Comparison of ENCODE assay signal across 8 cellular contexts in the genomic region with DNA sequence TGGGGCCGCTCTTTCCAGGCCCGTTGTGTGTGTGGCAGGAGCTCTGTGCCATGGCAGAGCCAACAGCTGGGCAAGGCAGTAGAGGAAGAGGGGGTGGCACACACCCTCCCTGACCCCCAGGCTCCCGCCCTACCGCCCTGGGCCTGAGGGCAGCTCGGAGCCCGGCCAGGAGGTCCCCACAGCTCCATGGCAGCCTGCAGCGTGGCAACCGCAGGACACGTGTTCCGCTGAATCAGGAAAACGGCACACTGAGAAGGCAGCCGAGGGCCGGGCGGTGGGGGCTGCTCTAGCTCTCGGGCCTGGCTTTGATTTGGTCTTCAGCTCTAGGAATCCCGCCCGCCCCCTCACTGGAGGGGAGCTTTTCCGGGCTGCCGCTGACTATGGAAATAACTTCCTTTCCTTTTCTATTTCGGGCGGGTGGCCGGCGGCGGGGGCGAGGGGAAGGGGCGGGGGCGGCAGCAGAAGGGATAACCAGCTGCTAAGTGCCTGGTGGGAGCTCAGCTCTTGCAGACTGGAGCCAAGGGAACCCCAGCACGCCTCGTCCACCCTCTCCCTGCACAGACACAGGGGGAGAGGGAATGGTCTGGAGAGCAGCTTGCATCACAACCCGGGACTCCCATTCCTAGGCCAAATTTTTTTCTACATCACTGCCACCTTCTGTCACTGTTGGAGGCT.
DNase-seq lines count a peak whose midpoint lies in the region; ATAC-seq, FAIRE-seq and TF ChIP-seq lines count a peak whose summit lies in the region.

No MANE protein-coding gene starts in this region.

- peak; percentile 96 for DNase-seq in HTR-8/SVneo (ENCODE audit: insufficient read length, low spot score)
- DNase-seq in activated CD4-positive, alpha-beta T cell treated with anti-CD3 and anti-CD28 coated beads, Interleukin-2, amount 50 U/mL, for 48 hours: peak; percentile 36 to 47
- DNase-seq in epithelial cell of esophagus (ENCODE audit: low read depth): peak; percentile 54
- peak; percentile 55 for DNase-seq in middle frontal gyrus (ENCODE audit: extremely low spot score, low spot score)
- no peak for DNase-seq in KG1 (lab: John Stamatoyannopoulos, UW)

- peak overlapping the region in 4 of 5 donors; percentile 29 to 64 (median 44) for H3K9ac ChIP-seq in subcutaneous abdominal adipose tissue (ENCODE audit: low read length in 5 of 5)

- H3K4me3 ChIP-seq in epithelial cell of esophagus (ENCODE audit: low read length) (no peak overlapping the region), subcutaneous abdominal adipose tissue (ENCODE audit: low read depth in 1 of 5, low read length in 5 of 5) (peak overlapping the region in 4 of 5 donors; percentile 17 to 46 (median 32))

- peaks cover 23 to 68% (median 54%) of the 10 kb centered on the region in 5 donors for H3K4me1 ChIP-seq in subcutaneous abdominal adipose tissue (ENCODE audit: control insufficient read depth in 5 of 5, insufficient read depth in 5 of 5, low read length in 5 of 5)

- FAIRE-seq in HTR-8/SVneo (lab: Jason Lieb, UNC): peak; percentile 97

- peaks cover 0 to 61% (median 38%) of the 10 kb centered on the region in 5 donors for H3K36me3 ChIP-seq in subcutaneous abdominal adipose tissue (ENCODE audit: control insufficient read depth in 5 of 5, insufficient read depth in 5 of 5, low read length in 5 of 5)

- no peaks in the 10 kb centered on the region for H3K27me3 ChIP-seq in subcutaneous abdominal adipose tissue (ENCODE audit: control insufficient read depth in 5 of 5, insufficient read depth in 4 of 5, low read length in 5 of 5)

- no peaks in the 10 kb centered on the region for H3K9me3 ChIP-seq in subcutaneous abdominal adipose tissue (ENCODE audit: control insufficient read depth in 5 of 5, low read length in 5 of 5)

- ATAC-seq in HG03457 (IDR thresholded peaks at IDR 0.05; ENCODE audit: unreplicated experiment): no peak
- ATAC-seq in HG02973 (IDR thresholded peaks at IDR 0.05; ENCODE audit: unreplicated experiment): no peak

- TF ChIP-seq CTCF in epithelial cell of esophagus (IDR thresholded peaks at IDR 0.05; ENCODE audit: insufficient read depth, low read depth, low read length, missing control alignments): no peak

- H3K27ac ChIP-seq in subcutaneous abdominal adipose tissue (ENCODE audit: low read depth, low read length): peak overlapping the region; percentile 85
